In the genomic region with DNA sequence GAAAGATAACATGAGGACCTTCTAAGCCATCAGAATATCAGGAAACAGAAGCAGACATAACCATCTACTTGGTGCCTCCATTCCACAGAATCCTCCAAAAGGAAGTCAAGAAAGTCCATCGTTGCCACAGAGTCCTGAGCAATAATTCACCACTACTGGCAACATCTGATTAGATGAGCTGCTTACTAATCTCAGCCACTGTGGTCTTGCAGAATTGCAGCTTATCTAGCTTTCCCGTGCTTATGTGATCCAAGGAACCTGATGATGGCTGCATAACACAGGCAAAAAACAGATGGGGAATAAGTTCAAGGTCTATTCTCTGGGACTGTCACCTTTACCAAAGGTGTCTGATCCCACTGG, we compare ENCODE assay signal across 13 cellular contexts.
"Had no signal": no experiment of that assay in that cellular context is flagged by ENCODE, and none has a peak within 500 bp of the region (broad histone marks: within the 10 kb centered on the region; RNA-seq: fewer than 3 reads in every experiment).

No MANE protein-coding gene starts in this region.

- H3K9me3 ChIP-seq: pancreas, upper lobe of left lung had no signal

- ATAC-seq: activated CD8-positive, alpha-beta T cell treated with anti-CD3 and anti-CD28 coated beads for 36 hours; stimulated activated naive CD8-positive, alpha-beta T cell treated with anti-CD3 and anti-CD28 coated beads, Interleukin-15, Interleukin-2, amounts not matched to agents 100 U/mL and 50 U/mL, for 24 hours had no signal

- H3K27ac Mint-ChIP-seq: activated CD8-positive, alpha-beta T cell treated with anti-CD3 and anti-CD28 coated beads for 36 hours; dendritic cell treated with granulocyte-macrophage colony-stimulating factor and Interleukin-4, amounts not matched to agents 40 ng/mL and 50 ng/mL, for 4 days; T-helper 2 cell treated with Interferon-gamma antibody and Interleukin-4, amounts not matched to agents 5 μg/mL and 100 μg/mL, for 36 hours had no signal

- H3K9me3 Mint-ChIP-seq: activated CD8-positive, alpha-beta T cell treated with anti-CD3 and anti-CD28 coated beads for 36 hours; T-helper 2 cell treated with Interferon-gamma antibody and Interleukin-4, amounts not matched to agents 5 μg/mL and 100 μg/mL, for 36 hours had no signal

- H3K27me3 ChIP-seq: upper lobe of left lung had no signal

- H3K4me3 Mint-ChIP-seq: activated CD8-positive, alpha-beta T cell treated with anti-CD3 and anti-CD28 coated beads for 36 hours; dendritic cell treated with granulocyte-macrophage colony-stimulating factor and Interleukin-4, amounts not matched to agents 40 ng/mL and 50 ng/mL, for 4 days; T-helper 2 cell treated with Interferon-gamma antibody and Interleukin-4, amounts not matched to agents 5 μg/mL and 100 μg/mL, for 36 hours had no signal

- H3K27me3 Mint-ChIP-seq: activated CD8-positive, alpha-beta T cell treated with anti-CD3 and anti-CD28 coated beads for 36 hours had no signal

- H3K4me3 ChIP-seq: pancreas, upper lobe of left lung had no signal

- H3K36me3 ChIP-seq: pancreas, upper lobe of left lung had no signal

- DNase-seq: activated CD8-positive, alpha-beta memory T cell treated with anti-CD3 and anti-CD28 coated beads, Interleukin-2, amount 50 U/mL, for 4 hours; activated CD8-positive, alpha-beta T cell treated with anti-CD3 and anti-CD28 coated beads for 36 hours; activated naive CD4-positive, alpha-beta T cell treated with Interleukin-2 at 50 U/mL for 16 hours; central memory CD4-positive, alpha-beta T cell; hippocampal formation; kidney glomerular epithelial cell; pancreas; stimulated activated CD4-positive, alpha-beta T cell treated with anti-CD3 and anti-CD28 coated beads, Interleukin-4, amount 100 ng/mL, for 1 hour; stimulated activated CD8-positive, alpha-beta memory T cell treated with anti-CD3 and anti-CD28 coated beads, Interleukin-4, amount 100 ng/mL, for 48 hours; stimulated activated naive CD8-positive, alpha-beta T cell treated with anti-CD3 and anti-CD28 coated beads, Interleukin-15, Interleukin-2, amounts not matched to agents 100 U/mL and 50 U/mL, for 24 hours; upper lobe of left lung had no signal

- H3K27ac ChIP-seq: pancreas had no signal

- H3K4me1 ChIP-seq: pancreas had no signal
